In genomic region chr11:2802389-2803185, GRCh38 we compare ENCODE assay signal across 15 cellular contexts.
A peak's percentile ranks its signal among the peaks of the same experiment; 100 is the strongest.
DNase-seq lines count a peak whose midpoint lies in the region; ATAC-seq lines count a peak whose summit lies in the region.
"Had no signal": no experiment of that assay in that cellular context is flagged by ENCODE, and none has a peak within 500 bp of the region (broad histone marks: within the 10 kb centered on the region; RNA-seq: fewer than 3 reads in every experiment).

No MANE protein-coding gene starts in this region.

- intact Hi-C loops in left cardiac atrium (cut with DNase I) (no loop called here), sciatic nerve (cut with DNase I) (no loop called here)

- H3K27me3 Mint-ChIP-seq in effector memory CD8-positive, alpha-beta T cell = peaks cover 0 to 13% of the 10 kb centered on the region in 2 donors
- H3K27me3 Mint-ChIP-seq: activated CD4-positive, alpha-beta T cell treated with anti-CD3 and anti-CD28 coated beads, Interleukin-2, amount 10 ng/mL, durations not matched to agents 7 days and 5 days; naive thymus-derived CD8-positive, alpha-beta T cell had no signal

- no peak overlapping the region for H3K27ac Mint-ChIP-seq in effector memory CD8-positive, alpha-beta T cell
- H3K27ac Mint-ChIP-seq: activated CD4-positive, alpha-beta T cell treated with anti-CD3 and anti-CD28 coated beads, Interleukin-2, amount 10 ng/mL, durations not matched to agents 7 days and 5 days; naive thymus-derived CD8-positive, alpha-beta T cell had no signal

- no peaks in the 10 kb centered on the region for H3K4me1 Mint-ChIP-seq in effector memory CD8-positive, alpha-beta T cell (ENCODE audit: low read depth in 2 of 2)
- H3K4me1 Mint-ChIP-seq: activated CD4-positive, alpha-beta T cell treated with anti-CD3 and anti-CD28 coated beads, Interleukin-2, amount 10 ng/mL, durations not matched to agents 7 days and 5 days had no signal

- H3K4me3 Mint-ChIP-seq in effector memory CD8-positive, alpha-beta T cell = no peak overlapping the region
- H3K4me3 Mint-ChIP-seq: activated CD4-positive, alpha-beta T cell treated with anti-CD3 and anti-CD28 coated beads, Interleukin-2, amount 10 ng/mL, durations not matched to agents 7 days and 5 days; naive thymus-derived CD8-positive, alpha-beta T cell had no signal

- no peaks in the 10 kb centered on the region for H3K36me3 Mint-ChIP-seq in effector memory CD8-positive, alpha-beta T cell (ENCODE audit: insufficient read depth)

- H3K9me3 Mint-ChIP-seq in effector memory CD8-positive, alpha-beta T cell = no peaks in the 10 kb centered on the region
- H3K9me3 Mint-ChIP-seq: activated CD4-positive, alpha-beta T cell treated with anti-CD3 and anti-CD28 coated beads, Interleukin-2, amount 10 ng/mL, durations not matched to agents 7 days and 5 days; naive thymus-derived CD8-positive, alpha-beta T cell had no signal

- ATAC-seq in left cardiac atrium = no peak
- no peak for ATAC-seq in sciatic nerve
- ATAC-seq in effector memory CD8-positive, alpha-beta T cell (replicated peaks) = no peak
- ATAC-seq: naive thymus-derived CD8-positive, alpha-beta T cell had no signal

- DNase-seq in activated CD4-positive, alpha-beta T cell treated with anti-CD3 and anti-CD28 coated beads for 48 hours = peak; percentile 0
- no peak for DNase-seq in activated CD4-positive, alpha-beta T cell treated with anti-CD3 and anti-CD28 coated beads for 4 hours
- peak; percentile 50 for DNase-seq in NCI-H2171 treated with DMSO at 0.1 percent for 48 hours (lab: John Stamatoyannopoulos, UW)
- peak; percentile 13 for DNase-seq in left cardiac atrium
- DNase-seq in sciatic nerve (ENCODE audit: low spot score) = peak; percentile 53
- no peak for DNase-seq in occipital lobe (lab: John Stamatoyannopoulos, UW)
- no peak for DNase-seq in effector memory CD8-positive, alpha-beta T cell
- no peak for DNase-seq in DMS153 (lab: John Stamatoyannopoulos, UW)
- DNase-seq: activated CD4-positive, alpha-beta T cell treated with anti-CD3 and anti-CD28 coated beads, Interleukin-2, amount 10 ng/mL, durations not matched to agents 7 days and 5 days; activated gamma-delta T cell; caudate nucleus; GDM1; NCI-H526 treated with DMSO at 0.1 percent for 48 hours; small intestine had no signal

Comparison
In these comparisons a context has a peak if more than half of its experiments do, and no peak if none do; other contexts are left out.
1. DNase-seq: peak in activated CD4-positive, alpha-beta T cell treated with anti-CD3 and anti-CD28 coated beads for 48 hours (single experiment), NCI-H2171 treated with DMSO at 0.1 percent for 48 hours (single experiment), left cardiac atrium (single experiment) and sciatic nerve (single experiment); none in activated CD4-positive, alpha-beta T cell treated with anti-CD3 and anti-CD28 coated beads for 4 hours (0 of 2), occipital lobe (single experiment), effector memory CD8-positive, alpha-beta T cell (0 of 3) and DMS153 (single experiment).